Comparison of ENCODE assay signal across 1 cellular context in the genomic region with DNA sequence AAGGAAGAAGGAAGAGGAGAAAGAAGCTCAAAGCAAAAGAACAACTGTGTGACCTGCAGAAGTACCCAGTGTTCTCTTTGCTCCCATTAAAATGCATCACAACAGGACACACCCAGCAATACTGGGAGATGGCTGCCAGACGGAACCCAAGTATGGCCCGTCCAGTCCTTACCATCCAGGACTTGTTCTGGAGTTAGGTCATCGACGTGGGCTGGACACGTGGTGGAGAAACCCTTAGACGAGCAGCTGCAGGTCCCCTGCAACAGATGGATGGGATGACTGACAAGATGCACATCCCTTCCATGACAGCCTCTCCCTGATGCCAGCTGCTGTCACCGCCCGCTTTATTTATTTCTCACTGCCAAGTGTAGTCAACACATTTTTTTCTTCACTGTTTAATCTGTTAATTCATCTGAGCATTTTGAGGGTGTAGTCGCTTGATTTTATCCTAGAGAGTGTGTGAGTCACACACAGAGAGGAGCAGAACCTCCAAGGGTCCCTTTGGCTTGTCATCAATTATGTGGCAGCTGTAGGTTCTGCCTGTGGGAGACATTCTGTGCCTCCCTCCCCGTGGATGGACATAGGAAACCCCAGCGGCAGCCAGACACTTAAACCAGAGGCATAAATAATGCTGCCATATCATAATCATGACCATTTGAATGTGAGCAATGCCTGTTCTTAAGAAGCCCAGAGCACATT.
TF ChIP-seq lines count a peak whose summit lies in the region.

No MANE protein-coding gene starts in this region.

TF ChIP-seq in H1, 55 proteins besides CTCF, POLR2A, EP300 and RAD21 (continued from another document):
- TF ChIP-seq KDM1A (IDR thresholded peaks at IDR 0.05; ENCODE audit: borderline replicate concordance, low read length), result no peak
- TF ChIP-seq NANOG (IDR thresholded peaks at IDR 0.05; ENCODE audit: insufficient read depth, low read depth, low read length, poor library complexity, severe bottlenecking), result no peak
- TF ChIP-seq ZNF274 (IDR thresholded peaks at IDR 0.05; ENCODE audit: borderline replicate concordance, extremely low read depth, low read length), result no peak
- no peak for TF ChIP-seq TAF7 (optimal IDR thresholded peaks at IDR 0.05; ENCODE audit: borderline replicate concordance, low read depth, low read length)
- TF ChIP-seq GABPA (IDR thresholded peaks at IDR 0.05; ENCODE audit: borderline replicate concordance, insufficient read depth, low read length), result no peak
- no peak for TF ChIP-seq CBX5 (IDR thresholded peaks at IDR 0.05; ENCODE audit: low read depth, low read length)
- no peak for TF ChIP-seq SIRT6 (IDR thresholded peaks at IDR 0.05; ENCODE audit: low read length)
- TF ChIP-seq KDM5A (IDR thresholded peaks at IDR 0.05; ENCODE audit: low read length), result no peak
- no peak for TF ChIP-seq SUZ12 (IDR thresholded peaks at IDR 0.05; ENCODE audit: low read length)
- TF ChIP-seq NRF1 (IDR thresholded peaks at IDR 0.05; ENCODE audit: low read depth, low read length), result no peak
- no peak for TF ChIP-seq RXRA (IDR thresholded peaks at IDR 0.05; ENCODE audit: insufficient read depth, low read depth, low read length)
- no peak for TF ChIP-seq HDAC2 (IDR thresholded peaks at IDR 0.05; ENCODE audit: borderline replicate concordance in 1 of 2, low read depth in 2 of 2, low read length in 2 of 2)
- no peak for TF ChIP-seq RBBP5 (IDR thresholded peaks at IDR 0.05; ENCODE audit: borderline replicate concordance, low read depth, low read length)
- TF ChIP-seq, protein P1, sequence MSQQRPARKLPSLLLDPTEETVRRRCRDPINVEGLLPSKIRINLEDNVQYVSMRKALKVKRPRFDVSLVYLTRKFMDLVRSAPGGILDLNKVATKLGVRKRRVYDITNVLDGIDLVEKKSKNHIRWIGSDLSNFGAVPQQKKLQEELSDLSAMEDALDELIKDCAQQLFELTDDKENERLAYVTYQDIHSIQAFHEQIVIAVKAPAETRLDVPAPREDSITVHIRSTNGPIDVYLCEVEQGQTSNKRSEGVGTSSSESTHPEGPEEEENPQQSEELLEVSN (IDR thresholded peaks at IDR 0.05), result no peak
- no peak for TF ChIP-seq CHD1 (IDR thresholded peaks at IDR 0.05; ENCODE audit: low read depth, low read length)
TF ChIP-seq in H1: peak in this region for 0.
